Comparison of ENCODE assay signal across 38 cellular contexts in genomic region chr7:133445617-133446016, GRCh38.
"Had no signal": no experiment of that assay in that cellular context is flagged by ENCODE, and none has a peak within 500 bp of the region (broad histone marks: within the 10 kb centered on the region; RNA-seq: fewer than 3 reads in every experiment).

No MANE protein-coding gene starts in this region.

- H3K4me1 Mint-ChIP-seq: activated naive CD4-positive, alpha-beta T cell treated with anti-CD3 and anti-CD28 coated beads, Interleukin-2, amount 10 ng/mL, durations not matched to agents 7 days and 5 days; activated naive CD8-positive, alpha-beta T cell treated with anti-CD3 and anti-CD28 coated beads, Interleukin-2, amount 10 ng/mL, durations not matched to agents 7 days and 5 days; activated naive CD8-positive, alpha-beta T cell treated with anti-CD3 and anti-CD28 coated beads, Interleukin-2, amount 50 U/mL, for 24 hours; activated T-helper 17 cell treated with anti-CD3 and anti-CD28 coated beads, Interleukin-2, amount 50 U/mL, for 72 hours; brain had no signal

- H3K36me3 Mint-ChIP-seq: activated naive CD4-positive, alpha-beta T cell treated with anti-CD3 and anti-CD28 coated beads, Interleukin-2, amount 10 ng/mL, durations not matched to agents 7 days and 5 days; activated naive CD4-positive, alpha-beta T cell treated with anti-CD3 and anti-CD28 coated beads, Interleukin-2, amount 50 U/mL, for 72 hours; activated naive CD8-positive, alpha-beta T cell treated with anti-CD3 and anti-CD28 coated beads, Interleukin-2, amount 10 ng/mL, durations not matched to agents 7 days and 5 days; brain had no signal

- H3K27me3 Mint-ChIP-seq: activated naive CD4-positive, alpha-beta T cell treated with anti-CD3 and anti-CD28 coated beads, Interleukin-2, amount 10 ng/mL, durations not matched to agents 7 days and 5 days; activated naive CD4-positive, alpha-beta T cell treated with anti-CD3 and anti-CD28 coated beads, Interleukin-2, amount 50 U/mL, for 24 hours; activated naive CD8-positive, alpha-beta T cell; activated naive CD8-positive, alpha-beta T cell treated with anti-CD3 and anti-CD28 coated beads for 36 hours; activated naive CD8-positive, alpha-beta T cell treated with anti-CD3 and anti-CD28 coated beads, Interleukin-2, amount 10 ng/mL, durations not matched to agents 7 days and 5 days; activated naive CD8-positive, alpha-beta T cell treated with anti-CD3 and anti-CD28 coated beads, Interleukin-2, amount 50 U/mL, for 24 hours; activated T-cell treated with anti-CD3 and anti-CD28 coated beads, Interleukin-2, amount 50 U/mL, for 24 hours; activated T-helper 17 cell treated with anti-CD3 and anti-CD28 coated beads, Interleukin-2, amount 50 U/mL, for 72 hours; brain; central memory CD8-positive, alpha-beta T cell had no signal

- ATAC-seq: activated naive CD4-positive, alpha-beta T cell treated with anti-CD3 and anti-CD28 coated beads, Interleukin-2, amount 50 U/mL, for 72 hours; activated naive CD8-positive, alpha-beta T cell treated with anti-CD3 and anti-CD28 coated beads, Interleukin-2, amount 50 U/mL, for 24 hours; activated T-cell treated with anti-CD3 and anti-CD28 coated beads, Interleukin-2, amount 50 U/mL, for 4 hours; activated T-cell treated with anti-CD3 and anti-CD28 coated beads, Interleukin-2, amount 50 U/mL, for 72 hours; activated T-helper 17 cell treated with anti-CD3 and anti-CD28 coated beads, Interleukin-2, amount 50 U/mL, for 72 hours; body of pancreas had no signal

- FAIRE-seq: astrocyte, bronchial epithelial cell had no signal

- H3K4me3 ChIP-seq: adrenal gland, ascending aorta, body of pancreas, breast epithelium, cardiac muscle cell had no signal

- H3K9me3 ChIP-seq: adrenal gland, ascending aorta, body of pancreas, breast epithelium had no signal

- H3K27ac ChIP-seq: adrenal gland, ascending aorta, body of pancreas, brain microvascular endothelial cell, breast epithelium, cardiac muscle cell had no signal

- H3K4me1 ChIP-seq: adrenal gland, ascending aorta, body of pancreas, breast epithelium had no signal

- H3K27ac Mint-ChIP-seq: activated naive CD4-positive, alpha-beta T cell treated with anti-CD3 and anti-CD28 coated beads for 36 hours; activated naive CD4-positive, alpha-beta T cell treated with anti-CD3 and anti-CD28 coated beads, Interleukin-2, amount 10 ng/mL, durations not matched to agents 7 days and 5 days; activated naive CD4-positive, alpha-beta T cell treated with anti-CD3 and anti-CD28 coated beads, Interleukin-2, amount 50 U/mL, for 24 hours; activated naive CD4-positive, alpha-beta T cell treated with anti-CD3 and anti-CD28 coated beads, Interleukin-2, amount 50 U/mL, for 72 hours; activated naive CD8-positive, alpha-beta T cell; activated naive CD8-positive, alpha-beta T cell treated with anti-CD3 and anti-CD28 coated beads for 36 hours; activated naive CD8-positive, alpha-beta T cell treated with anti-CD3 and anti-CD28 coated beads, Interleukin-2, amount 10 ng/mL, durations not matched to agents 7 days and 5 days; activated naive CD8-positive, alpha-beta T cell treated with anti-CD3 and anti-CD28 coated beads, Interleukin-2, amount 50 U/mL, for 24 hours; activated T-cell treated with anti-CD3 and anti-CD28 coated beads, Interleukin-2, amount 50 U/mL, for 24 hours; activated T-cell treated with anti-CD3 and anti-CD28 coated beads, Interleukin-2, amount 50 U/mL, for 72 hours; activated T-helper 1 cell treated with anti-CD3 and anti-CD28 coated beads, Interleukin-12 subunit alpha, Interleukin-12 subunit beta, Interleukin-2, Interleukin-4 antibody, amounts not matched to agents 30 ng/mL and 10 ng/mL and 1 ng/mL, durations not matched to agents 14 hours and 24 hours and 36 hours; activated T-helper 17 cell treated with anti-CD3 and anti-CD28 coated beads, Interleukin-2, amount 50 U/mL, for 72 hours; activated T-helper 2 cell treated with anti-CD3 and anti-CD28 coated beads, Interferon-gamma antibody, Interleukin-2, Interleukin-4, amounts not matched to agents 10 μg/mL and 5 μg/mL and 100 μg/mL, durations not matched to agents 14 hours and 24 hours and 36 hours; brain had no signal

- H3K27me3 ChIP-seq: adrenal gland, ascending aorta, body of pancreas, brain microvascular endothelial cell, breast epithelium had no signal

- H3K4me3 Mint-ChIP-seq: activated naive CD4-positive, alpha-beta T cell treated with anti-CD3 and anti-CD28 coated beads for 36 hours; activated naive CD4-positive, alpha-beta T cell treated with anti-CD3 and anti-CD28 coated beads, Interleukin-2, amount 10 ng/mL, durations not matched to agents 7 days and 5 days; activated naive CD4-positive, alpha-beta T cell treated with anti-CD3 and anti-CD28 coated beads, Interleukin-2, amount 50 U/mL, for 24 hours; activated naive CD8-positive, alpha-beta T cell; activated naive CD8-positive, alpha-beta T cell treated with anti-CD3 and anti-CD28 coated beads for 36 hours; activated naive CD8-positive, alpha-beta T cell treated with anti-CD3 and anti-CD28 coated beads, Interleukin-2, amount 10 ng/mL, durations not matched to agents 7 days and 5 days; activated naive CD8-positive, alpha-beta T cell treated with anti-CD3 and anti-CD28 coated beads, Interleukin-2, amount 50 U/mL, for 24 hours; activated T-cell treated with anti-CD3 and anti-CD28 coated beads, Interleukin-2, amount 50 U/mL, for 24 hours; activated T-cell treated with anti-CD3 and anti-CD28 coated beads, Interleukin-2, amount 50 U/mL, for 4 hours; activated T-cell treated with anti-CD3 and anti-CD28 coated beads, Interleukin-2, amount 50 U/mL, for 72 hours; activated T-helper 1 cell treated with anti-CD3 and anti-CD28 coated beads, Interleukin-12 subunit alpha, Interleukin-12 subunit beta, Interleukin-2, Interleukin-4 antibody, amounts not matched to agents 30 ng/mL and 10 ng/mL and 1 ng/mL, durations not matched to agents 14 hours and 24 hours and 36 hours; activated T-helper 17 cell treated with anti-CD3 and anti-CD28 coated beads, Interleukin-2, amount 50 U/mL, for 72 hours; brain; central memory CD8-positive, alpha-beta T cell had no signal

- H3K36me3 ChIP-seq: adrenal gland, ascending aorta, brain microvascular endothelial cell, breast epithelium, cardiac muscle cell had no signal

- DNase-seq: activated effector memory CD4-positive, alpha-beta T cell treated with anti-CD3 and anti-CD28 coated beads, Interleukin-2, amount 50 U/mL, for 16 hours; activated effector memory CD4-positive, alpha-beta T cell treated with Interleukin-2 at 50 U/mL for 16 hours; activated gamma-delta T cell; activated gamma-delta T cell treated with Interleukin-2 at 50 U/mL for 16 hours; activated naive CD4-positive, alpha-beta T cell; activated naive CD4-positive, alpha-beta T cell treated with anti-CD3 and anti-CD28 coated beads for 36 hours; activated naive CD4-positive, alpha-beta T cell treated with anti-CD3 and anti-CD28 coated beads, Interleukin-2, amount 10 ng/mL, durations not matched to agents 7 days and 5 days; activated naive CD4-positive, alpha-beta T cell treated with anti-CD3 and anti-CD28 coated beads, Interleukin-2, amount 50 U/mL, for 16 hours; activated naive CD4-positive, alpha-beta T cell treated with Interleukin-2 at 50 U/mL for 16 hours; activated naive CD8-positive, alpha-beta T cell treated with anti-CD3 and anti-CD28 coated beads for 36 hours; activated naive CD8-positive, alpha-beta T cell treated with anti-CD3 and anti-CD28 coated beads, Interleukin-2, amount 10 ng/mL, durations not matched to agents 7 days and 5 days; activated naive CD8-positive, alpha-beta T cell treated with anti-CD3 and anti-CD28 coated beads, Interleukin-2, amount 50 U/mL, for 24 hours; activated T-cell treated with anti-CD3 and anti-CD28 coated beads, Interleukin-2, amount 50 U/mL, for 24 hours; activated T-cell treated with anti-CD3 and anti-CD28 coated beads, Interleukin-2, amount 50 U/mL, for 4 hours; activated T-cell treated with anti-CD3 and anti-CD28 coated beads, Interleukin-2, amount 50 U/mL, for 48 hours; activated T-cell treated with anti-CD3 and anti-CD28 coated beads, Interleukin-2, amount 50 U/mL, for 72 hours; adrenal gland; amniotic stem cell; amygdala; anterior cingulate cortex; aorta; body of pancreas; brain microvascular endothelial cell; central memory CD4-positive, alpha-beta T cell; cerebellar nuclear complex had no signal

- H3K9me3 Mint-ChIP-seq: activated naive CD4-positive, alpha-beta T cell treated with anti-CD3 and anti-CD28 coated beads for 36 hours; activated naive CD4-positive, alpha-beta T cell treated with anti-CD3 and anti-CD28 coated beads, Interleukin-2, amount 10 ng/mL, durations not matched to agents 7 days and 5 days; activated naive CD4-positive, alpha-beta T cell treated with anti-CD3 and anti-CD28 coated beads, Interleukin-2, amount 50 U/mL, for 24 hours; activated naive CD8-positive, alpha-beta T cell treated with anti-CD3 and anti-CD28 coated beads for 36 hours; activated naive CD8-positive, alpha-beta T cell treated with anti-CD3 and anti-CD28 coated beads, Interleukin-2, amount 50 U/mL, for 24 hours; activated T-cell treated with anti-CD3 and anti-CD28 coated beads, Interleukin-2, amount 50 U/mL, for 24 hours; activated T-cell treated with anti-CD3 and anti-CD28 coated beads, Interleukin-2, amount 50 U/mL, for 4 hours; activated T-cell treated with anti-CD3 and anti-CD28 coated beads, Interleukin-2, amount 50 U/mL, for 72 hours; activated T-helper 1 cell treated with anti-CD3 and anti-CD28 coated beads, Interleukin-12 subunit alpha, Interleukin-12 subunit beta, Interleukin-2, Interleukin-4 antibody, amounts not matched to agents 30 ng/mL and 10 ng/mL and 1 ng/mL, durations not matched to agents 14 hours and 24 hours and 36 hours; activated T-helper 17 cell treated with anti-CD3 and anti-CD28 coated beads, Interleukin-2, amount 50 U/mL, for 72 hours; activated T-helper 2 cell treated with anti-CD3 and anti-CD28 coated beads, Interferon-gamma antibody, Interleukin-2, Interleukin-4, amounts not matched to agents 10 μg/mL and 5 μg/mL and 100 μg/mL, durations not matched to agents 14 hours and 24 hours and 36 hours; brain; central memory CD8-positive, alpha-beta T cell had no signal
